8 cellular contexts compared by ENCODE assay signal in genomic region chrX:75156537-75156945, GRCh38. TPM values are rescaled to one million over a fixed set of nuclear protein-coding genes. Genes with fewer than 3 reads are reported as not detected.
A peak's percentile ranks its signal among the peaks of the same experiment; 100 is the strongest.
DNase-seq lines count a peak whose midpoint lies in the region; ATAC-seq and TF ChIP-seq lines count a peak whose summit lies in the region.

No MANE protein-coding gene starts in this region.

- no peak for TF ChIP-seq CTCF in heart right ventricle (IDR thresholded peaks at IDR 0.05)

- H3K27ac Mint-ChIP-seq in activated T-helper 2 cell treated with anti-CD3 and anti-CD28 coated beads, Interferon-gamma antibody, Interleukin-2, Interleukin-4, amounts not matched to agents 10 μg/mL and 5 μg/mL and 100 μg/mL, durations not matched to agents 14 hours and 24 hours and 36 hours: peak overlapping the region; percentile 96

- ATAC-seq in HG03521 (IDR thresholded peaks at IDR 0.05; ENCODE audit: unreplicated experiment): peak; percentile 12
- peak in 3 of 8 donors; percentile 20 to 35 (median 32) for ATAC-seq in heart right ventricle
- ATAC-seq in HG02571 (IDR thresholded peaks at IDR 0.05; ENCODE audit: unreplicated experiment): no peak
- ATAC-seq in HG03095 (IDR thresholded peaks at IDR 0.05; ENCODE audit: unreplicated experiment): no peak

- no peaks in the 10 kb centered on the region for H3K9me3 Mint-ChIP-seq in activated T-helper 2 cell treated with anti-CD3 and anti-CD28 coated beads, Interferon-gamma antibody, Interleukin-2, Interleukin-4, amounts not matched to agents 10 μg/mL and 5 μg/mL and 100 μg/mL, durations not matched to agents 14 hours and 24 hours and 36 hours

- no peaks in the 10 kb centered on the region for H3K27me3 Mint-ChIP-seq in activated T-helper 2 cell treated with anti-CD3 and anti-CD28 coated beads, Interferon-gamma antibody, Interleukin-2, Interleukin-4, amounts not matched to agents 10 μg/mL and 5 μg/mL and 100 μg/mL, durations not matched to agents 14 hours and 24 hours and 36 hours (ENCODE audit: low read depth)

- H3K9me3 ChIP-seq in ES-I3 (ENCODE audit: control insufficient read depth, insufficient read depth, low read length) (no peaks in the 10 kb centered on the region), heart right ventricle (no peaks in the 10 kb centered on the region)

- peak overlapping the region; percentile 96 for H3K4me3 Mint-ChIP-seq in activated T-helper 2 cell treated with anti-CD3 and anti-CD28 coated beads, Interferon-gamma antibody, Interleukin-2, Interleukin-4, amounts not matched to agents 10 μg/mL and 5 μg/mL and 100 μg/mL, durations not matched to agents 14 hours and 24 hours and 36 hours (ENCODE audit: low read depth)

- H3K4me1 Mint-ChIP-seq in activated T-helper 2 cell treated with anti-CD3 and anti-CD28 coated beads, Interferon-gamma antibody, Interleukin-2, Interleukin-4, amounts not matched to agents 10 μg/mL and 5 μg/mL and 100 μg/mL, durations not matched to agents 14 hours and 24 hours and 36 hours (ENCODE audit: low read depth): peaks cover 42% of the 10 kb centered on the region

- intact Hi-C loops in activated T-helper 2 cell treated with anti-CD3 and anti-CD28 coated beads, Interferon-gamma antibody, Interleukin-2, Interleukin-4, amounts not matched to agents 10 μg/mL and 5 μg/mL and 100 μg/mL, durations not matched to agents 14 hours and 24 hours and 36 hours (cut with micrococcal nuclease): loop anchor here (1.0 to 10.0 kb wide), 4 partner anchors 62 to 544 kb away; partner anchors contain the start of gene RLIM
- intact Hi-C loops in heart right ventricle (cut with DNase I): loop anchor here in 1 of 10 donors (10.0 kb wide), 2 partner anchors 52 to 118 kb away; partner anchors contain the start of gene UPRT

- H3K36me3 ChIP-seq in ES-I3 (ENCODE audit: insufficient read depth, low read length) (no peaks in the 10 kb centered on the region), heart right ventricle (no peaks in the 10 kb centered on the region)

- WGBS in heart right ventricle, 2 donors: 11 to 23% methylated on average over 7 of the region's 7 CpGs

- H3K27me3 ChIP-seq in heart right ventricle: peaks cover 0 to 16% (median 0%) of the 10 kb centered on the region in 7 donors

- peak overlapping the region; percentile 66 to 91 (median 87) for H3K27ac ChIP-seq in heart right ventricle

- peak overlapping the region; percentile 81 for H3K9ac ChIP-seq in ES-I3 (ENCODE audit: low read depth, low read length)

- H3K36me3 Mint-ChIP-seq in activated T-helper 2 cell treated with anti-CD3 and anti-CD28 coated beads, Interferon-gamma antibody, Interleukin-2, Interleukin-4, amounts not matched to agents 10 μg/mL and 5 μg/mL and 100 μg/mL, durations not matched to agents 14 hours and 24 hours and 36 hours (ENCODE audit: low read depth): peaks cover 8% of the 10 kb centered on the region

- no peak for DNase-seq in activated T-helper 2 cell treated with anti-CD3 and anti-CD28 coated beads, Interferon-gamma antibody, Interleukin-2, Interleukin-4, amounts not matched to agents 10 μg/mL and 5 μg/mL and 100 μg/mL, durations not matched to agents 14 hours and 24 hours and 36 hours (ENCODE audit: low spot score)
- DNase-seq in heart right ventricle (no peak), retina (peak; percentile 38), NCI-H1105 (lab: John Stamatoyannopoulos, UW) (no peak)

- no peaks in the 10 kb centered on the region for H3K4me1 ChIP-seq in ES-I3 (ENCODE audit: insufficient read depth, low read length)
- peaks cover 0 to 29% (median 13%) of the 10 kb centered on the region in 9 donors for H3K4me1 ChIP-seq in heart right ventricle

- peak overlapping the region; percentile 52 to 80 (median 65) for H3K4me3 ChIP-seq in heart right ventricle

RNA-seq across cellular contexts. Expression of gene ABCB7, which starts 0.5 kb away (rescaled TPM):
- 53.9 and 54.3 TPM in 2 replicates for total RNA-seq in activated T-helper 2 cell treated with anti-CD3 and anti-CD28 coated beads, Interferon-gamma antibody, Interleukin-2, Interleukin-4, amounts not matched to agents 10 μg/mL and 5 μg/mL and 100 μg/mL, durations not matched to agents 14 hours and 24 hours and 36 hours
- total RNA-seq in heart right ventricle: 10 to 100 TPM; 31.0 to 49.2 (median 39.8) TPM
- 10 to 100 TPM; 14.9 to 16.2 TPM for polyA plus RNA-seq in heart right ventricle
